24 cellular contexts compared by ENCODE assay signal in genomic region chr13:47929156-47929555, GRCh38.
"Had no signal": no experiment of that assay in that cellular context is flagged by ENCODE, and none has a peak within 500 bp of the region (broad histone marks: within the 10 kb centered on the region; RNA-seq: fewer than 3 reads in every experiment).

No MANE protein-coding gene starts in this region.

- ATAC-seq: activated CD8-positive, alpha-beta T cell treated with anti-CD3 and anti-CD28 coated beads for 36 hours; activated naive CD4-positive, alpha-beta T cell treated with anti-CD3 and anti-CD28 coated beads, Interleukin-2, amount 50 U/mL, for 72 hours; activated T-cell treated with anti-CD3 and anti-CD28 coated beads, Interleukin-2, amount 50 U/mL, for 4 hours; naive thymus-derived CD4-positive, alpha-beta T cell; pancreas; sciatic nerve; stimulated activated memory B cell treated with anti-CD40 and anti-IgM and Interleukin-4, amounts not matched to agents 10 μg/mL and 1 μg/mL and 100 μg/mL, for 72 hours had no signal

- H3K4me1 Mint-ChIP-seq: activated B cell treated with CpG ODN at 0.5 μM for 24 hours; stimulated activated memory B cell treated with anti-CD40 and anti-IgM and Interleukin-4, amounts not matched to agents 10 μg/mL and 1 μg/mL and 100 μg/mL, for 72 hours had no signal

- H3K36me3 Mint-ChIP-seq: activated naive CD4-positive, alpha-beta T cell treated with anti-CD3 and anti-CD28 coated beads, Interleukin-2, amount 50 U/mL, for 72 hours; brain; stimulated activated memory B cell treated with anti-CD40 and anti-IgM and Interleukin-4, amounts not matched to agents 10 μg/mL and 1 μg/mL and 100 μg/mL, for 72 hours had no signal

- H3K27me3 Mint-ChIP-seq: activated B cell treated with CpG ODN at 0.5 μM for 24 hours; activated CD8-positive, alpha-beta T cell treated with anti-CD3 and anti-CD28 coated beads for 36 hours; brain; naive thymus-derived CD4-positive, alpha-beta T cell; stimulated activated memory B cell treated with anti-CD40 and anti-IgM and Interleukin-4, amounts not matched to agents 10 μg/mL and 1 μg/mL and 100 μg/mL, for 72 hours had no signal

- H3K9me3 Mint-ChIP-seq: activated B cell treated with CpG ODN at 0.5 μM for 24 hours; activated CD8-positive, alpha-beta T cell treated with anti-CD3 and anti-CD28 coated beads for 36 hours; activated naive CD4-positive, alpha-beta T cell treated with anti-CD3 and anti-CD28 coated beads, Interleukin-2, amount 50 U/mL, for 72 hours; activated T-cell treated with anti-CD3 and anti-CD28 coated beads, Interleukin-2, amount 50 U/mL, for 4 hours; brain; stimulated activated memory B cell treated with anti-CD40 and anti-IgM and Interleukin-4, amounts not matched to agents 10 μg/mL and 1 μg/mL and 100 μg/mL, for 72 hours had no signal

- H3K4me3 ChIP-seq: cardiac muscle cell, pancreas, prostate gland, stomach, thyroid gland, upper lobe of left lung, vagina had no signal

- H3K4me3 Mint-ChIP-seq: activated B cell treated with CpG ODN at 0.5 μM for 24 hours; activated CD8-positive, alpha-beta T cell treated with anti-CD3 and anti-CD28 coated beads for 36 hours; activated T-cell treated with anti-CD3 and anti-CD28 coated beads, Interleukin-2, amount 50 U/mL, for 4 hours; brain; naive thymus-derived CD4-positive, alpha-beta T cell; stimulated activated memory B cell treated with anti-CD40 and anti-IgM and Interleukin-4, amounts not matched to agents 10 μg/mL and 1 μg/mL and 100 μg/mL, for 72 hours had no signal

- DNase-seq: activated B cell treated with CpG ODN at 0.5 μM for 24 hours; activated CD4-positive, alpha-beta T cell treated with anti-CD3 and anti-CD28 coated beads, Interleukin-2, amount 50 U/mL, for 1 hour; activated CD8-positive, alpha-beta T cell treated with anti-CD3 and anti-CD28 coated beads for 36 hours; activated naive CD4-positive, alpha-beta T cell; activated T-cell treated with anti-CD3 and anti-CD28 coated beads, Interleukin-2, amount 50 U/mL, for 4 hours; mammary epithelial cell; midbrain; naive thymus-derived CD4-positive, alpha-beta T cell; pancreas; retina; small intestine; stimulated activated CD4-positive, alpha-beta T cell treated with anti-CD3 and anti-CD28 coated beads, Interleukin-4, amount 100 ng/mL, for 4 hours; stimulated activated CD8-positive, alpha-beta memory T cell treated with anti-CD3 and anti-CD28 coated beads, Interleukin-4, amount 100 ng/mL, for 48 hours; stomach; T-helper 2 cell; thyroid gland; upper lobe of left lung had no signal

- H3K27ac Mint-ChIP-seq: activated B cell treated with CpG ODN at 0.5 μM for 24 hours; activated CD8-positive, alpha-beta T cell treated with anti-CD3 and anti-CD28 coated beads for 36 hours; activated naive CD4-positive, alpha-beta T cell treated with anti-CD3 and anti-CD28 coated beads, Interleukin-2, amount 50 U/mL, for 72 hours; brain; stimulated activated memory B cell treated with anti-CD40 and anti-IgM and Interleukin-4, amounts not matched to agents 10 μg/mL and 1 μg/mL and 100 μg/mL, for 72 hours had no signal
